In the genomic region with DNA sequence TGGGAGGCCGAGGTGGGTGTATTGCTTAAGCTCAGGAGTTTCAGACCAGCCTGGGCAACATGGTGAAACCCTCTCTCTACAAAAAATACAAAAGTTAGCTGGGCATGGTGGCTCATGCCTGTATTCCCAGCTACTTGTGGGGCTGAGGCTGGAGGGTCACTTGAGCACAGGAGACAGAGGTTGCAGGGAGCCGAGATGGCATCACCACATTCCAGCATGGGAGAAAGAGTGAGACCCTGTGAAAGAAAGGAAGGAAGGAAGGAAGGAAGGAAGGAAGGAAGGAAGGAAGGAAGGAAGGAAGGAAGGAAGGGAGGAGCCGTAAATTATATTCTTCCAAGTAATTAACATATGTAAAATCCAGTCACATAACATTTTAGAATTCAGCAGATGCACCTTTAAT, we compare ENCODE assay signal across 2 cellular contexts. TPM values are rescaled to one million over a fixed set of nuclear protein-coding genes. Genes with fewer than 3 reads are reported as not detected.
"Had no signal": no experiment of that assay in that cellular context is flagged by ENCODE, and none has a peak within 500 bp of the region (broad histone marks: within the 10 kb centered on the region; RNA-seq: fewer than 3 reads in every experiment).

No MANE protein-coding gene starts in this region.

RNA-seq across cellular contexts. Expression of gene SPATA6L, which starts 10.1 kb away (rescaled TPM):
- total RNA-seq: activated T-helper 1 cell treated with anti-CD3 and anti-CD28 coated beads, Interleukin-12 subunit alpha, Interleukin-12 subunit beta, Interleukin-2, Interleukin-4 antibody, amounts not matched to agents 30 ng/mL and 10 ng/mL and 1 ng/mL, durations not matched to agents 14 hours and 24 hours and 36 hours; ascending aorta had no signal
